1 cellular context compared by ENCODE assay signal in the genomic region with DNA sequence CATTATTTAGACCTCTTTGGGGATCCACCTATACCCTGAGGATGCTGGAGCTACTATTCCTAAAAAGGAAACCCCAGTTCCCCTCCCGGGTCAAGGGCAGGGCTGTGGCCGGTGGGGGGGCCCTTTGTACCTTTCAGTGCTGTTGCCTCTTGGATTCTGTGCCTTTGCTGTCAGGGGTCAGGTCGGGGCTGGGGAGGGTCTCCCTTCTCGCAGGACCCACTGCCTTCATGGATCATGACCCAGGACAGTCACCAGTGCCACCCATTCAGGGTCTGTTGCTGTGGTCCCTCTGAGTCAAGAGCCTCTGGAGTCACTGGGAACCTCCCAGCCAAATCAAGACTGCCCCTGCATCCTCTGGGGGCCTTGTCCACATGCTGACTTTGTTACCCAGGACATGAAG.
TF ChIP-seq lines count a peak whose summit lies in the region.

No MANE protein-coding gene starts in this region.

TF ChIP-seq in IMR-90, 13 proteins besides CTCF, POLR2A, EP300 and RAD21 (continued from another document):
- no peak for TF ChIP-seq USF2 (IDR thresholded peaks at IDR 0.05; ENCODE audit: low read depth, low read length)
- no peak for TF ChIP-seq RCOR1 (IDR thresholded peaks at IDR 0.05; ENCODE audit: insufficient replicate concordance, low read length)
- TF ChIP-seq SMC3 (IDR thresholded peaks at IDR 0.05; ENCODE audit: low read depth, low read length) = no peak
